ENCODE assay signal across 12 cellular contexts in the genomic region with DNA sequence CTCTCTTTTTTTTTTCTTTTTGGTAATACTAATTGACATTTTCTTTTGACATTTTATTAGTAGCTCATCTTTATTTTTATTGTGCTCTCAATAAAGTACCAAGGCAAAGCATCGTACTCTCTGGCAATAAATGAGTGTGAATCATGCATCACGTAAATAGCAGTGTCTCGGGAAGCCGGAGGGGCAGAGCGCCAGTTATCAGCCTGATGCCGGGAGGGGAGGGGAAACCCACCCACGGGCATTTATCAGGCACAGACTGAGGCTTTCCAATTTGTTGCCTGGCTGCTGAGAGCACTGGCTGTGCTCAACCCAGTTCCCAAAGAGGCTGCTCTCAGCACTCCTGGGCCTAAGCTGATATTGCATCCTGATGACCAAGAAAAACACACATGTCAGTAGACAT.
DNase-seq lines count a peak whose midpoint lies in the region; ATAC-seq and TF ChIP-seq lines count a peak whose summit lies in the region.
"Had no signal": no experiment of that assay in that cellular context is flagged by ENCODE, and none has a peak within 500 bp of the region (broad histone marks: within the 10 kb centered on the region; RNA-seq: fewer than 3 reads in every experiment).

No MANE protein-coding gene starts in this region.

- TF ChIP-seq CTCF in A673 (conservative IDR thresholded peaks at IDR 0.05; ENCODE audit: low read depth, low read length) (no peak), osteoblast (IDR thresholded peaks at IDR 0.05; ENCODE audit: extremely low read depth, low read depth, low read length) (no peak)

- no peaks in the 10 kb centered on the region for H3K9me3 ChIP-seq in A673 (ENCODE audit: low read depth, low read length, poor library complexity, severe bottlenecking)
- H3K9me3 ChIP-seq in SJSA1 (replicated peaks): no peaks in the 10 kb centered on the region
- H3K9me3 ChIP-seq in osteoblast (ENCODE audit: low read depth, low read length): no peaks in the 10 kb centered on the region

- intact Hi-C loops in A673 (cut with micrococcal nuclease; ENCODE audit: unreplicated experiment) (no loop called here), Right ventricle myocardium inferior (cut with DNase I) (no loop called here)

- H3K4me2 ChIP-seq in osteoblast (ENCODE audit: insufficient read depth, low read length): peak overlapping the region; percentile 64

- H3K4me3 ChIP-seq in A673 (ENCODE audit: low read depth, low read length, poor library complexity, severe bottlenecking) (no peak overlapping the region), SJSA1 (no peak overlapping the region), osteoblast (ENCODE audit: insufficient read depth, low read length) (no peak overlapping the region)

- no peaks in the 10 kb centered on the region for H3K36me3 Mint-ChIP-seq in stimulated activated memory B cell treated with anti-CD40 and anti-IgM and Interleukin-4, amounts not matched to agents 10 μg/mL and 1 μg/mL and 100 μg/mL, for 72 hours
- H3K36me3 Mint-ChIP-seq: WTC11 had no signal

- no peaks in the 10 kb centered on the region for H3K27me3 ChIP-seq in A673 (replicated peaks; ENCODE audit: insufficient read depth, low read depth, low read length, poor library complexity)
- no peaks in the 10 kb centered on the region for H3K27me3 ChIP-seq in SJSA1 (replicated peaks)
- no peaks in the 10 kb centered on the region for H3K27me3 ChIP-seq in osteoblast (ENCODE audit: insufficient read depth, low read length)
- H3K27me3 ChIP-seq: foreskin keratinocyte had no signal

- CTCF ChIA-PET in A673 (lab: Charles Lee): no interaction called here

- no peak overlapping the region for H3K27ac ChIP-seq in A673 (ENCODE audit: low read depth, low read length, poor library complexity, severe bottlenecking)
- no peak overlapping the region; the same call in 1 of the 2 replicates for H3K27ac ChIP-seq in SJSA1
- H3K27ac ChIP-seq in osteoblast (ENCODE audit: low read depth, low read length): no peak overlapping the region
- H3K27ac ChIP-seq: foreskin keratinocyte had no signal

- peaks cover 10% of the 10 kb centered on the region for H3K4me1 ChIP-seq in A673 (ENCODE audit: insufficient read depth, low read length, poor library complexity, severe bottlenecking)
- peaks cover 41% of the 10 kb centered on the region for H3K4me1 ChIP-seq in SJSA1 (replicated peaks)
- peaks cover 23% of the 10 kb centered on the region for H3K4me1 ChIP-seq in osteoblast (ENCODE audit: insufficient read depth, low read length)
- H3K4me1 ChIP-seq: foreskin keratinocyte had no signal

- no peaks in the 10 kb centered on the region for H3K36me3 ChIP-seq in A673 (ENCODE audit: insufficient read depth, low read length, poor library complexity, severe bottlenecking)
- no peaks in the 10 kb centered on the region for H3K36me3 ChIP-seq in SJSA1
- no peaks in the 10 kb centered on the region for H3K36me3 ChIP-seq in osteoblast (ENCODE audit: insufficient read depth, low read length)

- BruUV-seq in A673 (replicated peaks; lab: Mats Ljungman, UMichigan): no TSS peak

- ATAC-seq in Right ventricle myocardium inferior: peak; percentile 87
- no peak for ATAC-seq in stimulated activated memory B cell treated with anti-CD40 and anti-IgM and Interleukin-4, amounts not matched to agents 10 μg/mL and 1 μg/mL and 100 μg/mL, for 72 hours
- no peak for ATAC-seq in stimulated activated naive CD8-positive, alpha-beta T cell treated with anti-CD3 and anti-CD28 coated beads, Interleukin-15, Interleukin-2, amounts not matched to agents 100 U/mL and 50 U/mL, for 24 hours
- ATAC-seq in GM21515 (IDR thresholded peaks at IDR 0.05; ENCODE audit: unreplicated experiment): no peak
- ATAC-seq: activated T-cell treated with anti-CD3 and anti-CD28 coated beads, Interleukin-2, amount 50 U/mL, for 4 hours; foreskin keratinocyte; WTC11 had no signal

- no peaks in the 10 kb centered on the region for H3K79me2 ChIP-seq in osteoblast (ENCODE audit: insufficient read depth, low read length)

- H4K20me1 ChIP-seq in osteoblast (ENCODE audit: insufficient read depth, low read length): no peaks in the 10 kb centered on the region

- H3K4me3 Mint-ChIP-seq in stimulated activated memory B cell treated with anti-CD40 and anti-IgM and Interleukin-4, amounts not matched to agents 10 μg/mL and 1 μg/mL and 100 μg/mL, for 72 hours: no peak overlapping the region
- H3K4me3 Mint-ChIP-seq: activated T-cell treated with anti-CD3 and anti-CD28 coated beads, Interleukin-2, amount 50 U/mL, for 4 hours; WTC11 had no signal

- POLR2A ChIA-PET in A673 (lab: Charles Lee; ENCODE audit: low non-redundant PET): no interaction called here

- no peaks in the 10 kb centered on the region for H3K4me1 Mint-ChIP-seq in stimulated activated memory B cell treated with anti-CD40 and anti-IgM and Interleukin-4, amounts not matched to agents 10 μg/mL and 1 μg/mL and 100 μg/mL, for 72 hours

- H2AFZ ChIP-seq in osteoblast (ENCODE audit: low read length): peak overlapping the region; percentile 63

- H3K9me3 Mint-ChIP-seq in stimulated activated memory B cell treated with anti-CD40 and anti-IgM and Interleukin-4, amounts not matched to agents 10 μg/mL and 1 μg/mL and 100 μg/mL, for 72 hours: no peaks in the 10 kb centered on the region
- H3K9me3 Mint-ChIP-seq: activated T-cell treated with anti-CD3 and anti-CD28 coated beads, Interleukin-2, amount 50 U/mL, for 4 hours; WTC11 had no signal

- DNase-seq in A673 (ENCODE audit: low spot score) (peak; percentile 61), SJSA1 (ENCODE audit: low read depth in 1 of 2, low spot score in 2 of 2) (peak; percentile 66 to 71), Right ventricle myocardium inferior (ENCODE audit: missing footprints) (peak; percentile 85), osteoblast (ENCODE audit: insufficient read length, low spot score, missing footprints) (peak; percentile 78), NCI-H1048 (lab: John Stamatoyannopoulos, UW) (no peak)
- DNase-seq in stimulated activated naive CD8-positive, alpha-beta T cell treated with anti-CD3 and anti-CD28 coated beads, Interleukin-15, Interleukin-2, amounts not matched to agents 100 U/mL and 50 U/mL, for 24 hours: no peak
- DNase-seq: activated T-cell treated with anti-CD3 and anti-CD28 coated beads, Interleukin-2, amount 50 U/mL, for 4 hours; central memory CD4-positive, alpha-beta T cell; foreskin keratinocyte had no signal

- H3K27me3 Mint-ChIP-seq in stimulated activated memory B cell treated with anti-CD40 and anti-IgM and Interleukin-4, amounts not matched to agents 10 μg/mL and 1 μg/mL and 100 μg/mL, for 72 hours: peaks cover 9% of the 10 kb centered on the region

- H3K27ac Mint-ChIP-seq in stimulated activated memory B cell treated with anti-CD40 and anti-IgM and Interleukin-4, amounts not matched to agents 10 μg/mL and 1 μg/mL and 100 μg/mL, for 72 hours: no peak overlapping the region
- H3K27ac Mint-ChIP-seq: WTC11 had no signal

Comparison
In these comparisons a context has a peak if more than half of its experiments do, and no peak if none do; other contexts are left out.
1. DNase-seq: peak in A673 (single experiment), SJSA1 (2 of 2), Right ventricle myocardium inferior (single experiment) and osteoblast (single experiment); none in stimulated activated naive CD8-positive, alpha-beta T cell treated with anti-CD3 and anti-CD28 coated beads, Interleukin-15, Interleukin-2, amounts not matched to agents 100 U/mL and 50 U/mL, for 24 hours (single experiment) and NCI-H1048 (single experiment).